Comparison of ENCODE assay signal across 22 cellular contexts in the genomic region with DNA sequence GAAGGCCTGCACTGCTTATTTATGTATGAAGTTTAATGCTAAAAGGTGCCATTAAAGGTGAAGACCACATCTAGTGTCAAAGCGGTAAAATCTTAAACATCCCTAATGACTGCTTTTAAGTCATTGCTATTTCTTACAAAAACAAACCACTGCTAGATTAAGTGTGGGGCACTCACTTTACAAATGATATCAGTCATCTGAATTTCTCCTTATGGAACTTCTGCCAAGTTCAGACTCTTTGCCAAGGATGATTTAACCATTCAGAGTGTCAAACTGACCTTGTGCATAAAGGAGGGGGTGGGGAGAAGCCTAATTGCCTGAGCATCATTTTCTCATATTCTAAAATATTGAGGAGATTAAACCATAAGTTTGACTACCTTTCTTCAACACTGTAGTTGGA.
"Had no signal": no experiment of that assay in that cellular context is flagged by ENCODE, and none has a peak within 500 bp of the region (broad histone marks: within the 10 kb centered on the region; RNA-seq: fewer than 3 reads in every experiment).

No MANE protein-coding gene starts in this region.

- H3K27ac ChIP-seq: body of pancreas, parathyroid adenoma, sigmoid colon, spleen, upper lobe of right lung had no signal

- H3K9me3 Mint-ChIP-seq: activated naive CD4-positive, alpha-beta T cell treated with anti-CD3 and anti-CD28 coated beads, Interleukin-2, amount 10 ng/mL, durations not matched to agents 7 days and 5 days had no signal

- H3K79me2 ChIP-seq: parathyroid adenoma had no signal

- H2AFZ ChIP-seq: parathyroid adenoma had no signal

- H3K9me3 ChIP-seq: body of pancreas, sigmoid colon, upper lobe of right lung had no signal

- H3K4me1 ChIP-seq: body of pancreas, parathyroid adenoma, sigmoid colon, spleen, upper lobe of right lung had no signal

- H3K4me1 Mint-ChIP-seq: activated naive CD4-positive, alpha-beta T cell treated with anti-CD3 and anti-CD28 coated beads, Interleukin-2, amount 10 ng/mL, durations not matched to agents 7 days and 5 days; central memory CD8-positive, alpha-beta T cell; nephron; stimulated activated naive B cell treated with anti-CD40 and anti-IgM and Interleukin-4, amounts not matched to agents 10 μg/mL and 1 μg/mL and 100 μg/mL, for 72 hours had no signal

- H3K36me3 Mint-ChIP-seq: activated naive CD4-positive, alpha-beta T cell treated with anti-CD3 and anti-CD28 coated beads, Interleukin-2, amount 10 ng/mL, durations not matched to agents 7 days and 5 days; stimulated activated naive B cell treated with anti-CD40 and anti-IgM and Interleukin-4, amounts not matched to agents 10 μg/mL and 1 μg/mL and 100 μg/mL, for 72 hours had no signal

- H3K27ac Mint-ChIP-seq: activated naive CD4-positive, alpha-beta T cell treated with anti-CD3 and anti-CD28 coated beads, Interleukin-2, amount 10 ng/mL, durations not matched to agents 7 days and 5 days; nephron; stimulated activated naive B cell treated with anti-CD40 and anti-IgM and Interleukin-4, amounts not matched to agents 10 μg/mL and 1 μg/mL and 100 μg/mL, for 72 hours had no signal

- H3K4me3 Mint-ChIP-seq: activated naive CD4-positive, alpha-beta T cell treated with anti-CD3 and anti-CD28 coated beads, Interleukin-2, amount 10 ng/mL, durations not matched to agents 7 days and 5 days; activated T-cell treated with anti-CD3 and anti-CD28 coated beads, Interleukin-2, amount 50 U/mL, for 4 hours; central memory CD8-positive, alpha-beta T cell; nephron; stimulated activated naive B cell treated with anti-CD40 and anti-IgM and Interleukin-4, amounts not matched to agents 10 μg/mL and 1 μg/mL and 100 μg/mL, for 72 hours had no signal

- H3K9ac ChIP-seq: parathyroid adenoma had no signal

- H3K36me3 ChIP-seq: sigmoid colon, spleen, upper lobe of right lung had no signal

- H3K27me3 ChIP-seq: body of pancreas, sigmoid colon, spleen, upper lobe of right lung had no signal

- ATAC-seq: activated CD4-positive, CD25-positive, alpha-beta regulatory T cell treated with anti-CD3 and anti-CD28 coated beads, Interleukin-2, amount 50 U/mL, for 24 hours; activated T-cell treated with anti-CD3 and anti-CD28 coated beads, Interleukin-2, amount 50 U/mL, for 4 hours; body of pancreas; esophagus mucosa; left lobe of liver; stimulated activated naive B cell treated with anti-CD40 and anti-IgM and Interleukin-4, amounts not matched to agents 10 μg/mL and 1 μg/mL and 100 μg/mL, for 72 hours; upper lobe of right lung had no signal

- DNase-seq: activated CD4-positive, alpha-beta T cell treated with anti-CD3 and anti-CD28 coated beads, Interleukin-2, amount 50 U/mL, for 1 hour; activated CD8-positive, alpha-beta memory T cell treated with anti-CD3 and anti-CD28 coated beads, Interleukin-2, amount 50 U/mL, for 4 hours; activated naive CD4-positive, alpha-beta T cell treated with anti-CD3 and anti-CD28 coated beads, Interleukin-2, amount 10 ng/mL, durations not matched to agents 7 days and 5 days; activated T-cell treated with anti-CD3 and anti-CD28 coated beads, Interleukin-2, amount 50 U/mL, for 4 hours; body of pancreas; cortex of kidney; effector CD4-positive, alpha-beta T cell; foreskin melanocyte; kidney; sigmoid colon; spleen; stimulated activated naive B cell treated with anti-CD40 and anti-IgM and Interleukin-4, amounts not matched to agents 10 μg/mL and 1 μg/mL and 100 μg/mL, for 72 hours; T-helper 1 cell; T1000; upper lobe of right lung had no signal

- H3K4me3 ChIP-seq: body of pancreas, lung, sigmoid colon, spleen, upper lobe of right lung had no signal

- H3K27me3 Mint-ChIP-seq: activated naive CD4-positive, alpha-beta T cell treated with anti-CD3 and anti-CD28 coated beads, Interleukin-2, amount 10 ng/mL, durations not matched to agents 7 days and 5 days; central memory CD8-positive, alpha-beta T cell; stimulated activated naive B cell treated with anti-CD40 and anti-IgM and Interleukin-4, amounts not matched to agents 10 μg/mL and 1 μg/mL and 100 μg/mL, for 72 hours had no signal

- FAIRE-seq: kidney had no signal
